2 cellular contexts compared by ENCODE assay signal in genomic region chr11:1748467-1749019, GRCh38.
TF ChIP-seq lines count a peak whose summit lies in the region.

No MANE protein-coding gene starts in this region.

TF ChIP-seq in IMR-90, 13 proteins besides CTCF, POLR2A, EP300 and RAD21 (continued from another document):
- TF ChIP-seq USF2 (IDR thresholded peaks at IDR 0.05; ENCODE audit: low read depth, low read length) = no peak
- TF ChIP-seq, protein P1, sequence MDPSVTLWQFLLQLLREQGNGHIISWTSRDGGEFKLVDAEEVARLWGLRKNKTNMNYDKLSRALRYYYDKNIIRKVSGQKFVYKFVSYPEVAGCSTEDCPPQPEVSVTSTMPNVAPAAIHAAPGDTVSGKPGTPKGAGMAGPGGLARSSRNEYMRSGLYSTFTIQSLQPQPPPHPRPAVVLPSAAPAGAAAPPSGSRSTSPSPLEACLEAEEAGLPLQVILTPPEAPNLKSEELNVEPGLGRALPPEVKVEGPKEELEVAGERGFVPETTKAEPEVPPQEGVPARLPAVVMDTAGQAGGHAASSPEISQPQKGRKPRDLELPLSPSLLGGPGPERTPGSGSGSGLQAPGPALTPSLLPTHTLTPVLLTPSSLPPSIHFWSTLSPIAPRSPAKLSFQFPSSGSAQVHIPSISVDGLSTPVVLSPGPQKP (IDR thresholded peaks at IDR 0.05; ENCODE audit: borderline replicate concordance, low read depth, low read length) = no peak
- no peak for TF ChIP-seq FOS (IDR thresholded peaks at IDR 0.05; ENCODE audit: low read depth, low read length)
- no peak for TF ChIP-seq CEBPB (IDR thresholded peaks at IDR 0.05; ENCODE audit: low read depth, low read length)
- TF ChIP-seq RFX5 (IDR thresholded peaks at IDR 0.05; ENCODE audit: low read depth, low read length) = no peak
- no peak for TF ChIP-seq MXI1 (IDR thresholded peaks at IDR 0.05; ENCODE audit: borderline replicate concordance, low read depth, low read length)
- no peak for TF ChIP-seq SMC3 (IDR thresholded peaks at IDR 0.05; ENCODE audit: low read depth, low read length)
- TF ChIP-seq CHD1 (IDR thresholded peaks at IDR 0.05; ENCODE audit: low read depth, low read length) = no peak
- TF ChIP-seq BHLHE40 (IDR thresholded peaks at IDR 0.05; ENCODE audit: low read depth, low read length) = no peak

TF ChIP-seq in liver, 16 proteins besides CTCF, POLR2A, EP300 and RAD21:
- TF ChIP-seq REST (IDR thresholded peaks at IDR 0.05) (no peak), FOXA2 (IDR thresholded peaks at IDR 0.05) (no peak), ATF3 (IDR thresholded peaks at IDR 0.05) (no peak), ZBTB33 (IDR thresholded peaks at IDR 0.05) (no peak), YY1 (IDR thresholded peaks at IDR 0.05) (no peak), HNF4G (IDR thresholded peaks at IDR 0.05) (no peak), SP1 (IDR thresholded peaks at IDR 0.05) (no peak), RXRA (IDR thresholded peaks at IDR 0.05) (no peak), GABPA (IDR thresholded peaks at IDR 0.05 in 1 of 2, conservative IDR thresholded peaks at IDR 0.05 in 1 of 2) (no peak), FOXA1 (IDR thresholded peaks at IDR 0.05) (no peak), TAF1 (conservative IDR thresholded peaks at IDR 0.05) (no peak)
- TF ChIP-seq, protein P2, sequence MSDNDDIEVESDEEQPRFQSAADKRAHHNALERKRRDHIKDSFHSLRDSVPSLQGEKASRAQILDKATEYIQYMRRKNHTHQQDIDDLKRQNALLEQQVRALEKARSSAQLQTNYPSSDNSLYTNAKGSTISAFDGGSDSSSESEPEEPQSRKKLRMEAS (IDR thresholded peaks at IDR 0.05) = no peak
